Comparison of ENCODE assay signal across 16 cellular contexts in genomic region chr11:100964400-100964799, GRCh38.
"Had no signal": no experiment of that assay in that cellular context is flagged by ENCODE, and none has a peak within 500 bp of the region (broad histone marks: within the 10 kb centered on the region; RNA-seq: fewer than 3 reads in every experiment).

No MANE protein-coding gene starts in this region.

- H3K27me3 ChIP-seq: colonic mucosa, right lobe of liver, testis, upper lobe of right lung had no signal

- H3K36me3 ChIP-seq: colonic mucosa, upper lobe of right lung had no signal

- ATAC-seq: activated naive CD4-positive, alpha-beta T cell treated with anti-CD3 and anti-CD28 coated beads, Interleukin-2, amount 50 U/mL, for 72 hours; natural killer cell treated with Interleukin-12 subunit alpha and Interleukin-12 subunit beta and Interleukin-15 and Interleukin-18, amount 100 ng/mL, for 72 hours; right lobe of liver; stimulated activated naive CD8-positive, alpha-beta T cell treated with anti-CD3 and anti-CD28 coated beads, Interleukin-15, Interleukin-2, amounts not matched to agents 100 U/mL and 50 U/mL, for 24 hours; upper lobe of right lung had no signal

- DNase-seq: activated CD4-positive, alpha-beta T cell treated with anti-CD3 and anti-CD28 coated beads, Interleukin-2, amount 50 U/mL, for 4 hours; activated CD4-positive, CD25-positive, alpha-beta regulatory T cell treated with anti-CD3 and anti-CD28 coated beads, Interleukin-2, amount 50 U/mL, for 72 hours; activated effector memory CD4-positive, alpha-beta T cell treated with Interleukin-2 at 50 U/mL for 16 hours; activated T-cell treated with anti-CD3 and anti-CD28 coated beads, Interleukin-2, amount 50 U/mL, for 1 hour; anterior cingulate cortex; colonic mucosa; head of caudate nucleus; left ventricle myocardium inferior; occipital lobe; right lobe of liver; stimulated activated CD4-positive, alpha-beta T cell treated with anti-CD3 and anti-CD28 coated beads, Interleukin-2, amount 100 ng/mL, for 48 hours; stimulated activated naive CD8-positive, alpha-beta T cell treated with anti-CD3 and anti-CD28 coated beads, Interleukin-15, Interleukin-2, amounts not matched to agents 100 U/mL and 50 U/mL, for 24 hours; testis; upper lobe of right lung had no signal

- H3K4me3 ChIP-seq: colonic mucosa, left ventricle myocardium inferior, right lobe of liver, testis, upper lobe of right lung had no signal

- H3K9me3 ChIP-seq: colonic mucosa, testis, upper lobe of right lung had no signal
